ENCODE assay signal across 2 cellular contexts in genomic region chr4:160836431-160836830, GRCh38.
TF ChIP-seq lines count a peak whose summit lies in the region.

No MANE protein-coding gene starts in this region.

TF ChIP-seq in HCT116, 20 proteins besides CTCF, POLR2A, EP300 and RAD21 (continued from another document):
- TF ChIP-seq REST (IDR thresholded peaks at IDR 0.05; ENCODE audit: low read depth): no peak
- TF ChIP-seq SRF (IDR thresholded peaks at IDR 0.05; ENCODE audit: low read depth): no peak
- TF ChIP-seq CEBPB (IDR thresholded peaks at IDR 0.05; ENCODE audit: low read depth): no peak
- no peak for TF ChIP-seq POLR2AphosphoS5 (IDR thresholded peaks at IDR 0.05; ENCODE audit: low read depth, low read length)
- no peak for TF ChIP-seq SP1 (IDR thresholded peaks at IDR 0.05; ENCODE audit: low read depth)
- no peak for TF ChIP-seq MAX (IDR thresholded peaks at IDR 0.05)
- TF ChIP-seq ELF1 (IDR thresholded peaks at IDR 0.05; ENCODE audit: borderline replicate concordance, low read depth): no peak
- no peak for TF ChIP-seq EZH2phosphoT487 (IDR thresholded peaks at IDR 0.05; ENCODE audit: borderline replicate concordance)
- no peak for TF ChIP-seq CBX3 (IDR thresholded peaks at IDR 0.05; ENCODE audit: low read depth)
- no peak for TF ChIP-seq JUND (IDR thresholded peaks at IDR 0.05)
- TF ChIP-seq ZBTB33 (IDR thresholded peaks at IDR 0.05; ENCODE audit: extremely low read depth, insufficient replicate concordance, low read length): no peak
- no peak for TF ChIP-seq EGR1 (IDR thresholded peaks at IDR 0.05; ENCODE audit: low read depth)
- no peak for TF ChIP-seq ATF3 (IDR thresholded peaks at IDR 0.05)
- TF ChIP-seq SIN3A (IDR thresholded peaks at IDR 0.05; ENCODE audit: low read depth): no peak
- no peak for TF ChIP-seq ZFX (IDR thresholded peaks at IDR 0.05)

TF ChIP-seq in GM12878, 131 proteins besides CTCF, POLR2A, EP300 and RAD21 (continued from another document):
- no peak for TF ChIP-seq ZNF592 (IDR thresholded peaks at IDR 0.05)
TF ChIP-seq in GM12878: peak in this region for 0.
